ENCODE assay signal across 1 cellular context in the genomic region with DNA sequence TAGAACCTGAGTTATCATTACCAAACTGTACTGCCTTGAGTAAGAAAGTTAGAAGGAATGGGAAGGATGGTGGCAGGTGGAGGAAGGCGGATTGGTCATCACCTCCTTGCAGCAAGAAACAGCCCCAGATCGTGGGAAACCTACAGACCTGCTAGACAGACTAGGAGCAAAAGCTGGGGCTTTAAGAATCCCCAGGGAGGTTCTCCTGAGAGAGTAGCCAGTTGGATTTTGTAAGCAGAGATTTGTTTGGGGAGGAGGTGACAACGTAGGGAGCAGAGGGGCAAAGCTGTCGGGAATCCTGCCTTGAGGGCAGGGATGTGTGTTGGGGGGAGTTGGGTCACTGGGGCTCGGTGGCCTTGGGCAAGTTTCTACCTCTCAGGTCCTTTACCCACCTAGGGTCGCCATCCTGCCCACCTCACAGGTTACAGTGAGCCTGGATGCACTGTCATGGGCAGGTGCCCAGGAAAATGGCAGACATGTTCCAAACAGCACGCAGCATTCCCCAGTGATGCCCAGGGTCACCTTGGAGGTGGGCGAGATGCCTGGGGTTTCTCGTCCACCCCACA.
TF ChIP-seq lines count a peak whose summit lies in the region.

No MANE protein-coding gene starts in this region.

TF ChIP-seq in H1, 55 proteins besides CTCF, POLR2A, EP300 and RAD21:
- no peak for TF ChIP-seq FOSL1 (IDR thresholded peaks at IDR 0.05; ENCODE audit: insufficient read depth, low read depth, low read length)
- TF ChIP-seq CEBPB (IDR thresholded peaks at IDR 0.05; ENCODE audit: low read depth, low read length), result no peak
- no peak for TF ChIP-seq SP2 (IDR thresholded peaks at IDR 0.05; ENCODE audit: low read length)
- TF ChIP-seq CHD2 (IDR thresholded peaks at IDR 0.05; ENCODE audit: low read length), result no peak
- TF ChIP-seq MAFK (IDR thresholded peaks at IDR 0.05; ENCODE audit: low read depth, low read length), result no peak
- no peak for TF ChIP-seq CBX8 (IDR thresholded peaks at IDR 0.05; ENCODE audit: borderline replicate concordance, low read depth, low read length)
- no peak for TF ChIP-seq KDM4A (IDR thresholded peaks at IDR 0.05; ENCODE audit: low read depth, low read length, severe bottlenecking)
